25 cellular contexts compared by ENCODE assay signal in genomic region chr20:47141941-47142781, GRCh38.
DNase-seq lines count a peak whose midpoint lies in the region; ATAC-seq, FAIRE-seq and TF ChIP-seq lines count a peak whose summit lies in the region.
"Had no signal": no experiment of that assay in that cellular context is flagged by ENCODE, and none has a peak within 500 bp of the region (broad histone marks: within the 10 kb centered on the region; RNA-seq: fewer than 3 reads in every experiment).

No MANE protein-coding gene starts in this region.

- H2AFZ ChIP-seq in PC-3 (ENCODE audit: low read length) (no peak overlapping the region; the same call in 1 of the 2 replicates), HepG2 (ENCODE audit: low read length) (no peak overlapping the region)
- H2AFZ ChIP-seq: GM23248 had no signal

- POLR2A ChIA-PET in PC-3 (lab: Charles Lee; ENCODE audit: unreplicated experiment) (no interaction called here), HepG2 (lab: Yijun Ruan, JAX) (no interaction called here)

- H3K27ac ChIP-seq in right atrium auricular region: no peak overlapping the region
- H3K27ac ChIP-seq in PC-3 (ENCODE audit: low read length): no peak overlapping the region
- H3K27ac ChIP-seq in substantia nigra (ENCODE audit: low read depth, low read length, poor library complexity, severe bottlenecking): no peak overlapping the region
- H3K27ac ChIP-seq in HepG2 (ENCODE audit: extremely low read length, insufficient read depth, low read length): no peak overlapping the region
- H3K27ac ChIP-seq: GM23248, HL-60, SJSA1 had no signal

- peak overlapping the region; percentile 48 for H3K4me2 ChIP-seq in PC-3 (ENCODE audit: low read length)
- no peak overlapping the region for H3K4me2 ChIP-seq in HepG2 (ENCODE audit: low read depth, low read length)

- no peak for TF ChIP-seq POLR2A in HepG2 (IDR thresholded peaks at IDR 0.05; ENCODE audit: insufficient read depth in 1 of 2, low read depth in 2 of 2, low read length in 2 of 2)

- no peak for TF ChIP-seq EP300 in HepG2 (IDR thresholded peaks at IDR 0.05; ENCODE audit: low read depth in 2 of 2, low read length in 2 of 2)
- no peak for TF ChIP-seq EP300 in HepG2 (CRISPR knock-in tag; IDR thresholded peaks at IDR 0.05; ENCODE audit: borderline replicate concordance)

- BruUV-seq in PC-3 (replicated peaks; lab: Mats Ljungman, UMichigan) (no TSS peak), HepG2 (replicated peaks; lab: Mats Ljungman, UMichigan) (no TSS peak)

- no peak for TF ChIP-seq CTCF in right atrium auricular region (IDR thresholded peaks at IDR 0.05)
- no peak for TF ChIP-seq CTCF in PC-3 (conservative IDR thresholded peaks at IDR 0.05; ENCODE audit: low read depth, low read length)
- TF ChIP-seq CTCF in fibroblast of the aortic adventitia (IDR thresholded peaks at IDR 0.05; ENCODE audit: insufficient read depth, low read length): no peak
- TF ChIP-seq CTCF in HepG2 (CRISPR knock-in tag; IDR thresholded peaks at IDR 0.05): no peak

- CTCF ChIA-PET in PC-3 (lab: Charles Lee) (no interaction called here), HepG2 (lab: Yijun Ruan, JAX; ENCODE audit: low intra/inter-chr PET ratio, low total read pairs) (no interaction called here)

- H3K79me2 ChIP-seq in PC-3 (ENCODE audit: low read length): no peaks in the 10 kb centered on the region
- H3K79me2 ChIP-seq in HepG2 (ENCODE audit: insufficient read depth, low read length): no peaks in the 10 kb centered on the region

- no peaks in the 10 kb centered on the region for H3K4me1 ChIP-seq in right atrium auricular region
- H3K4me1 ChIP-seq in PC-3 (ENCODE audit: insufficient read depth, low read length): peaks cover 42% of the 10 kb centered on the region
- peaks cover 23% of the 10 kb centered on the region for H3K4me1 ChIP-seq in HepG2 (ENCODE audit: insufficient read depth, low read length)

- H3F3A ChIP-seq in PC-3 (ENCODE audit: low read length, unreplicated experiment): no peaks in the 10 kb centered on the region

- no peak overlapping the region for H3K4me3 ChIP-seq in right atrium auricular region
- no peak overlapping the region for H3K4me3 ChIP-seq in PC-3 (ENCODE audit: low read length)
- no peak overlapping the region for H3K4me3 ChIP-seq in fibroblast of the aortic adventitia (ENCODE audit: low read depth, low read length)
- H3K4me3 ChIP-seq in HepG2 (replicated peaks in 1 of 3; ENCODE audit: insufficient read depth in 1 of 3, low read depth in 2 of 3, low read length in 3 of 3): no peak overlapping the region
- H3K4me3 ChIP-seq: GM12878, GM23248, SJSA1 had no signal

- H4K20me1 ChIP-seq in PC-3 (ENCODE audit: low read length) (no peaks in the 10 kb centered on the region), HepG2 (ENCODE audit: insufficient read depth, low read length) (no peaks in the 10 kb centered on the region)

- H3K27me3 ChIP-seq in right atrium auricular region (no peaks in the 10 kb centered on the region), PC-3 (ENCODE audit: low read length) (no peaks in the 10 kb centered on the region), HepG2 (ENCODE audit: control insufficient read depth in 1 of 2, insufficient read depth in 2 of 2, low read length in 2 of 2) (peaks cover 0 to 6% of the 10 kb centered on the region in 2 experiments; a peak in 1 of 5 replicates)
- H3K27me3 ChIP-seq: SJSA1 had no signal

- intact Hi-C loops in Right ventricle myocardium inferior (cut with DNase I) (no loop called here), PC-3 (cut with micrococcal nuclease) (no loop called here), HepG2 (cut with micrococcal nuclease; ENCODE audit: unreplicated experiment) (no loop called here)

- peak; percentile 32 for ATAC-seq in Right ventricle myocardium inferior
- peak; percentile 80 for ATAC-seq in PC-3
- no peak for ATAC-seq in HepG2
- ATAC-seq in HG03520 (IDR thresholded peaks at IDR 0.05; ENCODE audit: unreplicated experiment): no peak
- ATAC-seq: GM12878 had no signal

- no peak for DNase-seq in Right ventricle myocardium inferior (ENCODE audit: missing footprints)
- DNase-seq in right atrium auricular region (ENCODE audit: low spot score): no peak
- peak; percentile 77 for DNase-seq in PC-3
- DNase-seq in fibroblast of the aortic adventitia (ENCODE audit: low read depth): peak; percentile 21
- peak; percentile 66 for DNase-seq in urothelium cell line (ENCODE audit: low spot score)
- DNase-seq in substantia nigra (lab: John Stamatoyannopoulos, UW): no peak
- no peak for DNase-seq in HepG2 (ENCODE audit: low spot score)
- DNase-seq: 8988T, COR-L47, GF-D8, GM23248, HCEC 1CT, MV-4-11, NCI-H1694 treated with DMSO at 0.1 percent for 48 hours, NCI-H2107, NCI-H2227 treated with DMSO at 0.1 percent for 48 hours, NCI-H510A treated with DMSO at 0.1 percent for 48 hours, NCI-H774, OCI-M1, RPMI8226 had no signal

- FAIRE-seq in urothelium cell line (lab: Jason Lieb, UNC): peak; percentile 55
- no peak for FAIRE-seq in HepG2 (lab: Jason Lieb, UNC)
- FAIRE-seq: GM12878, GM19239 had no signal

- no peaks in the 10 kb centered on the region for H3K36me3 ChIP-seq in right atrium auricular region
- no peaks in the 10 kb centered on the region for H3K36me3 ChIP-seq in PC-3 (ENCODE audit: low read depth, low read length)
- H3K36me3 ChIP-seq in HepG2 (replicated peaks in 1 of 2; ENCODE audit: control insufficient read depth in 1 of 2, insufficient read depth in 2 of 2, low read length in 2 of 2): no peaks in the 10 kb centered on the region
- H3K36me3 ChIP-seq: SJSA1 had no signal

- WGBS in HepG2 (ENCODE audit: low lambda C conversion rate): 7% methylated on average over 5 of the region's 5 CpGs

- TF ChIP-seq RAD21 in HepG2 (CRISPR knock-in tag; IDR thresholded peaks at IDR 0.05): no peak

- no peaks in the 10 kb centered on the region for H3K9me2 ChIP-seq in PC-3 (replicated peaks; ENCODE audit: low read length)

- H3K9me3 ChIP-seq in right atrium auricular region (peaks cover 0 to 15% of the 10 kb centered on the region in 2 donors), PC-3 (ENCODE audit: low read length) (no peaks in the 10 kb centered on the region), HepG2 (ENCODE audit: low read length) (0 out of 2 replicates have a peak, but pooled peaks cover 5% of the 10 kb centered on the region)

- in situ Hi-C loops in HepG2 (cut with HindIII; ENCODE audit: extremely low pct_ligation_motif_present, low pct_unique_long_range_greater_than_20kb): no loop called here

- H3K9ac ChIP-seq in PC-3 (ENCODE audit: low read length) (no peak overlapping the region), HepG2 (ENCODE audit: insufficient read depth, low read depth, low read length) (no peak overlapping the region)
- H3K9ac ChIP-seq: GM23248 had no signal

TF ChIP-seq in HepG2, 621 proteins besides CTCF, POLR2A, EP300 and RAD21:
- TF ChIP-seq CREM (IDR thresholded peaks at IDR 0.05): no peak
- TF ChIP-seq CREM (CRISPR knock-in tag; IDR thresholded peaks at IDR 0.05): no peak
- TF ChIP-seq REL (CRISPR knock-in tag; conservative IDR thresholded peaks at IDR 0.05): no peak
- TF ChIP-seq ZNF552 (CRISPR knock-in tag; IDR thresholded peaks at IDR 0.05; ENCODE audit: borderline replicate concordance): no peak
TF ChIP-seq in HepG2: peak in this region for 0.

Comparison
In these comparisons a context has a peak if more than half of its experiments do, and no peak if none do; other contexts are left out.
1. ATAC-seq: peak in Right ventricle myocardium inferior (single experiment) and PC-3 (single experiment); none in HepG2 (single experiment) and HG03520 (single experiment).
2. DNase-seq: peak in PC-3 (single experiment), fibroblast of the aortic adventitia (single experiment) and urothelium cell line (single experiment); none in Right ventricle myocardium inferior (single experiment), right atrium auricular region (single experiment), substantia nigra (0 of 49) and HepG2 (single experiment).